In genomic region chr3:12490547-12490946, GRCh38 we compare ENCODE assay signal across 20 cellular contexts. TPM values are rescaled to one million over a fixed set of nuclear protein-coding genes. Genes with fewer than 3 reads are reported as not detected.
DNase-seq lines count a peak whose midpoint lies in the region; ATAC-seq and TF ChIP-seq lines count a peak whose summit lies in the region.
"Had no signal": no experiment of that assay in that cellular context is flagged by ENCODE, and none has a peak within 500 bp of the region (broad histone marks: within the 10 kb centered on the region; RNA-seq: fewer than 3 reads in every experiment).

No MANE protein-coding gene starts in this region.

- H3K36me3 ChIP-seq in uterus (no peaks in the 10 kb centered on the region), ascending aorta (peaks cover 11 to 29% of the 10 kb centered on the region in 2 donors)
- H3K36me3 ChIP-seq: BE2C had no signal

- ATAC-seq in T-helper 17 cell: no peak

- intact Hi-C loops in uterus (cut with DNase I; ENCODE audit: low total_unique reads) (no loop called here), ascending aorta (cut with DNase I) (no loop called here)

- TF ChIP-seq CTCF in AG10803 (conservative IDR thresholded peaks at IDR 0.05; ENCODE audit: low read length): no peak
- TF ChIP-seq CTCF in fibroblast of mammary gland (conservative IDR thresholded peaks at IDR 0.05; ENCODE audit: control insufficient read depth, insufficient read depth, low read depth, low read length): no peak
- TF ChIP-seq CTCF in nephron progenitor cell (IDR thresholded peaks at IDR 0.05): no peak
- TF ChIP-seq CTCF in uterus (IDR thresholded peaks at IDR 0.05): no peak
- TF ChIP-seq CTCF in ascending aorta (IDR thresholded peaks at IDR 0.05): no peak

- no peaks in the 10 kb centered on the region for H3K4me1 ChIP-seq in uterus
- no peaks in the 10 kb centered on the region for H3K4me1 ChIP-seq in ascending aorta
- H3K4me1 ChIP-seq: BE2C, Caco-2 had no signal

- H3K4me3 Mint-ChIP-seq in T-helper 17 cell (no peak overlapping the region), nephron progenitor cell (no peak overlapping the region)

- DNase-seq in AG10803 (ENCODE audit: low read depth): peak; percentile 58
- DNase-seq in T-helper 17 cell: no peak
- peak; percentile 61 for DNase-seq in fibroblast of mammary gland (ENCODE audit: low read depth)
- no peak for DNase-seq in nephron progenitor cell
- DNase-seq in uterus: no peak
- no peak for DNase-seq in HUDEP-2 (lab: John Stamatoyannopoulos, UW; ENCODE audit: unreplicated experiment in 76 of 76)
- no peak for DNase-seq in ascending aorta (ENCODE audit: low spot score in 2 of 2)
- no peak for DNase-seq in NCI-H2029 treated with DMSO at 0.1 percent for 48 hours (lab: John Stamatoyannopoulos, UW)
- DNase-seq: 8988T; BE2C; Caco-2; CD4-positive, CD25-positive, alpha-beta regulatory T cell; GOT3; KG1; NCI-H1417; NCI-H187 treated with DMSO at 0.1 percent for 48 hours; NCI-H226; NCI-H82; OCI-M1; Right ventricle myocardium superior had no signal

- H3K36me3 Mint-ChIP-seq in T-helper 17 cell (ENCODE audit: low read depth) (no peaks in the 10 kb centered on the region), nephron progenitor cell (ENCODE audit: low read depth) (peaks cover 37% of the 10 kb centered on the region)

- H3K9me3 Mint-ChIP-seq in nephron progenitor cell: no peaks in the 10 kb centered on the region
- H3K9me3 Mint-ChIP-seq: CD4-positive, CD25-positive, alpha-beta regulatory T cell had no signal

- H3K27ac Mint-ChIP-seq in T-helper 17 cell (peak overlapping the region; percentile 21), nephron progenitor cell (peak overlapping the region; percentile 85)

- H3K4me1 Mint-ChIP-seq in T-helper 17 cell (peaks cover 16% of the 10 kb centered on the region), nephron progenitor cell (peaks cover 40% of the 10 kb centered on the region)

- H3K9me3 ChIP-seq in T-helper 17 cell (ENCODE audit: control insufficient read depth, low read length, poor library complexity, severe bottlenecking): no peaks in the 10 kb centered on the region
- no peaks in the 10 kb centered on the region for H3K9me3 ChIP-seq in uterus
- H3K9me3 ChIP-seq in ascending aorta: no peaks in the 10 kb centered on the region
- H3K9me3 ChIP-seq: BE2C, Caco-2 had no signal

- no peaks in the 10 kb centered on the region for H3K27me3 Mint-ChIP-seq in T-helper 17 cell
- H3K27me3 Mint-ChIP-seq in nephron progenitor cell (ENCODE audit: low read depth, poor library complexity): no peaks in the 10 kb centered on the region
- H3K27me3 Mint-ChIP-seq: CD4-positive, CD25-positive, alpha-beta regulatory T cell had no signal

- H3K4me3 ChIP-seq in AG10803 (ENCODE audit: low read length) (no peak overlapping the region), fibroblast of mammary gland (ENCODE audit: control insufficient read depth, low read depth, low read length) (no peak overlapping the region), uterus (no peak overlapping the region), ascending aorta (no peak overlapping the region)

- H3K27ac ChIP-seq in uterus: no peak overlapping the region
- no peak overlapping the region for H3K27ac ChIP-seq in ascending aorta

- H3K27me3 ChIP-seq in uterus (no peaks in the 10 kb centered on the region), ascending aorta (no peaks in the 10 kb centered on the region)
- H3K27me3 ChIP-seq: BE2C had no signal

- no peak for TF ChIP-seq POLR2A in uterus (IDR thresholded peaks at IDR 0.05)

RNA-seq across cellular contexts. Expression of gene TSEN2, which starts 6.3 kb away (rescaled TPM):
- total RNA-seq in T-helper 17 cell: 10 to 100 TPM in 1 of 2 donors, 1 to 10 TPM in 1; 9.1 to 12.5 TPM
- total RNA-seq in uterus: 10 to 100 TPM; 10.3 to 37.8 (median 20.4) TPM
- total RNA-seq in ascending aorta: 6.3 TPM

RNA-seq across cellular contexts. Expression of gene MKRN2OS, which starts 54.8 kb away (rescaled TPM):
- not detected for total RNA-seq in T-helper 17 cell
- not detected for total RNA-seq in uterus
- total RNA-seq in ascending aorta: not detected
- total RNA-seq: CD4-positive, CD25-positive, alpha-beta regulatory T cell; Right ventricle myocardium superior had no signal

Comparison
In these comparisons a context has a peak if more than half of its experiments do, and no peak if none do; other contexts are left out.
1. DNase-seq: peak in AG10803 (single experiment) and fibroblast of mammary gland (single experiment); none in T-helper 17 cell (0 of 3), nephron progenitor cell (single experiment), uterus (0 of 2), HUDEP-2 (0 of 76), ascending aorta (0 of 2) and NCI-H2029 treated with DMSO at 0.1 percent for 48 hours (single experiment).